In the genomic region with DNA sequence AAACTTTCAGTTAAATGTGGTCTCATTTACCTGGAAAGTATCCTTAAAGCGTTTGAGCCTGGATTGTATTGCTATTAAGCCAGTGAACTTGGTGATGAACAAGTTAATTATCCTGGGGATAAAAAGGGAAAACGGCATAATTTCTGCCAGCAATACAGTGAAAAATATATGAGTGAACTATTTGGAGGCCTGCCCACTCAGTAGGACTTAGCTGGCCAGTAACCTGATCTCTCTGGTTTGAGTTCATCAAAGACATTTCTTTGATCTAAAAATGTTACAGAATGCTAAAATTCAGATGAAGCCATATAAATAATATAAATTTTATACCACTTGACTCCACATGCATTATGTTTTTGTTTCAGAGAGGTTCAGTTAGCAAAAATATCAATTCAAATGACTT, we compare ENCODE assay signal across 13 cellular contexts.
"Had no signal": no experiment of that assay in that cellular context is flagged by ENCODE, and none has a peak within 500 bp of the region (broad histone marks: within the 10 kb centered on the region; RNA-seq: fewer than 3 reads in every experiment).

No MANE protein-coding gene starts in this region.

- DNase-seq: activated B cell treated with CpG ODN at 0.5 μM for 24 hours; activated CD4-positive, alpha-beta T cell treated with anti-CD3 and anti-CD28 coated beads, Interleukin-2, amount 10 ng/mL, durations not matched to agents 24 days and 14 days; activated naive CD4-positive, alpha-beta T cell treated with anti-CD3 and anti-CD28 coated beads for 36 hours; adrenal gland; immature natural killer cell; left cardiac atrium; midbrain; naive B cell; retina; T-helper 17 cell; trophoblast cell had no signal

- H3K4me3 ChIP-seq: adrenal gland, lung, smooth muscle cell had no signal
